In genomic region chr1:77978969-77979838, GRCh38 we compare ENCODE assay signal across 8 cellular contexts. TPM values are rescaled to one million over a fixed set of nuclear protein-coding genes. Genes with fewer than 3 reads are reported as not detected.
DNase-seq lines count a peak whose midpoint lies in the region; ATAC-seq and TF ChIP-seq lines count a peak whose summit lies in the region.

A gene with protein sequence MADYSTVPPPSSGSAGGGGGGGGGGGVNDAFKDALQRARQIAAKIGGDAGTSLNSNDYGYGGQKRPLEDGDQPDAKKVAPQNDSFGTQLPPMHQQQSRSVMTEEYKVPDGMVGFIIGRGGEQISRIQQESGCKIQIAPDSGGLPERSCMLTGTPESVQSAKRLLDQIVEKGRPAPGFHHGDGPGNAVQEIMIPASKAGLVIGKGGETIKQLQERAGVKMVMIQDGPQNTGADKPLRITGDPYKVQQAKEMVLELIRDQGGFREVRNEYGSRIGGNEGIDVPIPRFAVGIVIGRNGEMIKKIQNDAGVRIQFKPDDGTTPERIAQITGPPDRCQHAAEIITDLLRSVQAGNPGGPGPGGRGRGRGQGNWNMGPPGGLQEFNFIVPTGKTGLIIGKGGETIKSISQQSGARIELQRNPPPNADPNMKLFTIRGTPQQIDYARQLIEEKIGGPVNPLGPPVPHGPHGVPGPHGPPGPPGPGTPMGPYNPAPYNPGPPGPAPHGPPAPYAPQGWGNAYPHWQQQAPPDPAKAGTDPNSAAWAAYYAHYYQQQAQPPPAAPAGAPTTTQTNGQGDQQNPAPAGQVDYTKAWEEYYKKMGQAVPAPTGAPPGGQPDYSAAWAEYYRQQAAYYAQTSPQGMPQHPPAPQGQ (minus strand): TSS chr1:77979072. CDS start chr1:77979004, 68 bp downstream.

- peak; percentile 88 for ATAC-seq in DND-41 (ENCODE audit: insufficient read depth, low read depth)
- ATAC-seq in GM21737 (IDR thresholded peaks at IDR 0.05; ENCODE audit: unreplicated experiment), result peak; percentile 74
- peak; percentile 94 for ATAC-seq in Panc1
- peak; percentile 84 for ATAC-seq in naive thymus-derived CD4-positive, alpha-beta T cell
- ATAC-seq in stimulated activated naive B cell treated with anti-CD40 and anti-IgM and Interleukin-4, amounts not matched to agents 10 μg/mL and 1 μg/mL and 100 μg/mL, for 72 hours (replicated peaks), result peak; percentile 77 to 80

- H3K27me3 Mint-ChIP-seq in naive thymus-derived CD4-positive, alpha-beta T cell, result no peaks in the 10 kb centered on the region
- H3K27me3 Mint-ChIP-seq in stimulated activated naive B cell treated with anti-CD40 and anti-IgM and Interleukin-4, amounts not matched to agents 10 μg/mL and 1 μg/mL and 100 μg/mL, for 72 hours, result no peaks in the 10 kb centered on the region

- no peaks in the 10 kb centered on the region for H3K9me3 Mint-ChIP-seq in naive thymus-derived CD4-positive, alpha-beta T cell
- H3K9me3 Mint-ChIP-seq in stimulated activated naive B cell treated with anti-CD40 and anti-IgM and Interleukin-4, amounts not matched to agents 10 μg/mL and 1 μg/mL and 100 μg/mL, for 72 hours, result no peaks in the 10 kb centered on the region

- H3K79me2 ChIP-seq in DND-41 (ENCODE audit: insufficient read depth, low read length) (peaks cover 91% of the 10 kb centered on the region), KMS-11 (ENCODE audit: insufficient read depth, low read depth) (peaks cover 68% of the 10 kb centered on the region)

- H2AFZ ChIP-seq in DND-41 (ENCODE audit: low read depth, low read length) (peak within 1 kb of the TSS; percentile 96), KMS-11 (ENCODE audit: low read depth) (peak within 1 kb of the TSS; percentile 77)

- peak; percentile 84 for TF ChIP-seq CTCF in DND-41 (IDR thresholded peaks at IDR 0.05; ENCODE audit: borderline replicate concordance, extremely low read depth, low read length, poor library complexity, severe bottlenecking)
- TF ChIP-seq CTCF in KMS-11 (conservative IDR thresholded peaks at IDR 0.05; ENCODE audit: low read depth, low read length), result peak; percentile 38; the same call in 1 of the 2 replicates
- peak; percentile 87 for TF ChIP-seq CTCF in Panc1 (IDR thresholded peaks at IDR 0.05)

- peaks cover 4 to 24% (median 17%) of the 10 kb centered on the region in 5 donors for H3K36me3 Mint-ChIP-seq in naive thymus-derived CD4-positive, alpha-beta T cell
- peaks cover 16 to 29% of the 10 kb centered on the region in 2 donors for H3K36me3 Mint-ChIP-seq in stimulated activated naive B cell treated with anti-CD40 and anti-IgM and Interleukin-4, amounts not matched to agents 10 μg/mL and 1 μg/mL and 100 μg/mL, for 72 hours

- H3K4me2 ChIP-seq in DND-41 (ENCODE audit: insufficient read depth, low read length), result peak within 1 kb of the TSS; percentile 78
- H3K4me2 ChIP-seq in KMS-11, result peak within 1 kb of the TSS; percentile 66

- H3K27ac ChIP-seq in DND-41 (ENCODE audit: low read length) (peak within 1 kb of the TSS; percentile 99), KMS-11 (peak within 1 kb of the TSS; percentile 100), Panc1 (ENCODE audit: low read length) (peak within 1 kb of the TSS; percentile 100)
- H3K27ac ChIP-seq in naive thymus-derived CD4-positive, alpha-beta T cell (ENCODE audit: low read depth, low read length), result peak within 1 kb of the TSS; percentile 97

- H3K9ac ChIP-seq in DND-41 (ENCODE audit: low read depth, low read length), result peak within 1 kb of the TSS; percentile 74
- H3K9ac ChIP-seq in KMS-11, result peak within 1 kb of the TSS; percentile 100

- POLR2A ChIA-PET in Panc1 (lab: Charles Lee), result interaction anchor here (0.5 to 0.9 kb wide), 3 partner anchors 15 to 75 kb away, joined by 5 to 9 read pairs (median 8); partner anchors contain the start of gene DNAJB4
- POLR2A ChIA-PET in naive thymus-derived CD4-positive, alpha-beta T cell (lab: Charles Lee), result interaction anchor here (0.6 to 13.4 kb wide), 23 partner anchors 9 to 834 kb away, joined by 3 to 324 read pairs (median 4); partner anchors contain the start of genes DNAJB4, IFI44, IFI44L and MIGA1

- no peak within 1 kb of the TSS for H3K4me3 Mint-ChIP-seq in naive thymus-derived CD4-positive, alpha-beta T cell
- no peak within 1 kb of the TSS for H3K4me3 Mint-ChIP-seq in stimulated activated naive B cell treated with anti-CD40 and anti-IgM and Interleukin-4, amounts not matched to agents 10 μg/mL and 1 μg/mL and 100 μg/mL, for 72 hours

- peaks cover 51% of the 10 kb centered on the region for H3K4me1 ChIP-seq in DND-41 (ENCODE audit: insufficient read depth, low read length)
- H3K4me1 ChIP-seq in KMS-11 (ENCODE audit: low read depth, poor library complexity, severe bottlenecking), result peaks cover 37% of the 10 kb centered on the region
- peaks cover 18% of the 10 kb centered on the region for H3K4me1 ChIP-seq in Panc1 (ENCODE audit: control insufficient read depth, insufficient read depth, low read length)
- H3K4me1 ChIP-seq in naive thymus-derived CD4-positive, alpha-beta T cell (ENCODE audit: control insufficient read depth in 2 of 2, insufficient read depth in 2 of 2, low read length in 2 of 2), result peaks cover 31 to 38% of the 10 kb centered on the region in 2 donors

- H3K4me1 Mint-ChIP-seq in naive thymus-derived CD4-positive, alpha-beta T cell, result peaks cover 28 to 54% (median 39%) of the 10 kb centered on the region in 7 donors
- H3K4me1 Mint-ChIP-seq in stimulated activated naive B cell treated with anti-CD40 and anti-IgM and Interleukin-4, amounts not matched to agents 10 μg/mL and 1 μg/mL and 100 μg/mL, for 72 hours, result peaks cover 15 to 41% of the 10 kb centered on the region in 2 donors

- H4K20me1 ChIP-seq in DND-41 (ENCODE audit: insufficient read depth, low read length) (peaks cover 39% of the 10 kb centered on the region), KMS-11 (ENCODE audit: insufficient read depth) (peaks cover 32% of the 10 kb centered on the region)

- peaks cover 41% of the 10 kb centered on the region for H3K36me3 ChIP-seq in DND-41 (ENCODE audit: insufficient read depth, low read length)
- 0 out of 2 replicates have a peak, but pooled peaks cover 4% of the 10 kb centered on the region for H3K36me3 ChIP-seq in KMS-11 (ENCODE audit: insufficient read depth)
- H3K36me3 ChIP-seq in Panc1 (ENCODE audit: control insufficient read depth, insufficient read depth, low read length), result peaks cover 18% of the 10 kb centered on the region
- peaks cover 0 to 10% (median 0%) of the 10 kb centered on the region in 3 experiments for H3K36me3 ChIP-seq in naive thymus-derived CD4-positive, alpha-beta T cell (ENCODE audit: control insufficient read depth in 2 of 3, insufficient read depth in 3 of 3, low read length in 3 of 3)

- peak; percentile 98 for DNase-seq in DND-41
- DNase-seq in Panc1 (ENCODE audit: low read depth, low spot score), result peak; percentile 99
- DNase-seq in activated T-cell treated with anti-CD3 and anti-CD28 coated beads, Interleukin-2, amount 50 U/mL, for 48 hours, result peak; percentile 97
- peak; percentile 99 for DNase-seq in fibroblast of gingiva (ENCODE audit: low read depth)
- DNase-seq in naive thymus-derived CD4-positive, alpha-beta T cell, result peak; percentile 81 to 98 (median 97)
- DNase-seq in stimulated activated naive B cell treated with anti-CD40 and anti-IgM and Interleukin-4, amounts not matched to agents 10 μg/mL and 1 μg/mL and 100 μg/mL, for 72 hours, result peak; percentile 95

- H3K27ac Mint-ChIP-seq in naive thymus-derived CD4-positive, alpha-beta T cell, result no peak within 1 kb of the TSS
- no peak within 1 kb of the TSS for H3K27ac Mint-ChIP-seq in stimulated activated naive B cell treated with anti-CD40 and anti-IgM and Interleukin-4, amounts not matched to agents 10 μg/mL and 1 μg/mL and 100 μg/mL, for 72 hours

- BruUV-seq in Panc1 (replicated peaks; lab: Mats Ljungman, UMichigan), result TSS peak; percentile 91

- H3K9me3 ChIP-seq in DND-41 (ENCODE audit: insufficient read depth, low read length, severe bottlenecking), result no peaks in the 10 kb centered on the region
- no peaks in the 10 kb centered on the region for H3K9me3 ChIP-seq in Panc1 (ENCODE audit: control insufficient read depth, insufficient read depth, low read depth, low read length)
- no peaks in the 10 kb centered on the region for H3K9me3 ChIP-seq in naive thymus-derived CD4-positive, alpha-beta T cell (ENCODE audit: control insufficient read depth in 2 of 3, low read length in 3 of 3)

- H3K27me3 ChIP-seq in DND-41 (ENCODE audit: insufficient read depth, low read length, poor library complexity), result no peaks in the 10 kb centered on the region
- H3K27me3 ChIP-seq in KMS-11 (ENCODE audit: insufficient read depth, low read depth), result no peaks in the 10 kb centered on the region
- H3K27me3 ChIP-seq in Panc1 (ENCODE audit: control insufficient read depth, insufficient read depth, low read length), result no peaks in the 10 kb centered on the region
- H3K27me3 ChIP-seq in naive thymus-derived CD4-positive, alpha-beta T cell (ENCODE audit: control insufficient read depth in 2 of 2, insufficient read depth in 2 of 2, low read length in 2 of 2), result no peaks in the 10 kb centered on the region

- intact Hi-C loops in Panc1 (cut with micrococcal nuclease; ENCODE audit: unreplicated experiment), result loop anchor here (5.0 kb wide), 1 partner anchor 133 kb away; no protein-coding TSS in a partner anchor
- intact Hi-C loops in naive thymus-derived CD4-positive, alpha-beta T cell (cut with micrococcal nuclease), result loop anchor here (1.0 to 10.0 kb wide), 12 partner anchors 25 to 1904 kb away; partner anchors contain the start of genes DNAJB4 (in 2 of the 2), MIGA1 (in 2 of the 2), USP33 (in 2 of the 2) and GIPC2 (in 1 of the 2)

- in situ Hi-C loops in Panc1 (cut with HindIII; ENCODE audit: low pct_unique_long_range_greater_than_20kb, low sequenced_read_pairs), result no loop called here

- peak within 1 kb of the TSS; percentile 56 to 65 for H3K4me3 ChIP-seq in DND-41 (ENCODE audit: low read depth in 1 of 2, low read length in 2 of 2)
- peak within 1 kb of the TSS; percentile 75 for H3K4me3 ChIP-seq in KMS-11 (IDR thresholded peaks at IDR 0.05; ENCODE audit: insufficient read depth, low read depth, low read length)
- H3K4me3 ChIP-seq in Panc1 (ENCODE audit: low read depth in 2 of 2, low read length in 2 of 2), result peak within 1 kb of the TSS; percentile 96 to 100
- peak within 1 kb of the TSS; percentile 99 for H3K4me3 ChIP-seq in naive thymus-derived CD4-positive, alpha-beta T cell (ENCODE audit: low read length)

- CTCF ChIA-PET in Panc1 (lab: Charles Lee), result interaction anchor here (0.6 to 1.2 kb wide), 2 partner anchors 25 to 135 kb away, joined by 4 to 6 read pairs; no protein-coding TSS in a partner anchor
- CTCF ChIA-PET in naive thymus-derived CD4-positive, alpha-beta T cell (lab: Charles Lee), result interaction anchor here (0.6 to 1.2 kb wide), 5 partner anchors 11 to 135 kb away, joined by 3 to 9 read pairs (median 5); partner anchors contain the start of gene DNAJB4

RNA-seq across cellular contexts. Expression of the gene that starts here (rescaled TPM):
- total RNA-seq in Panc1 (2021; ENCODE audit: unreplicated experiment), result 150 TPM
- polyA plus RNA-seq in Panc1 (2012; ENCODE audit: insufficient read length), result 68.5 TPM
- total RNA-seq in naive thymus-derived CD4-positive, alpha-beta T cell, result 100 to 1,000 TPM; 182 to 253 (median 224) TPM
- polyA plus RNA-seq in naive thymus-derived CD4-positive, alpha-beta T cell, result 10 to 100 TPM; 58.0 to 61.8 TPM

Comparison
In these comparisons a context has a peak if more than half of its experiments do, and no peak if none do; other contexts are left out.
1. Peak in every context shown above with its lines: DNase-seq, ATAC-seq, H3K4me3 ChIP-seq and H3K27ac ChIP-seq.